8 cellular contexts compared by ENCODE assay signal in the genomic region with DNA sequence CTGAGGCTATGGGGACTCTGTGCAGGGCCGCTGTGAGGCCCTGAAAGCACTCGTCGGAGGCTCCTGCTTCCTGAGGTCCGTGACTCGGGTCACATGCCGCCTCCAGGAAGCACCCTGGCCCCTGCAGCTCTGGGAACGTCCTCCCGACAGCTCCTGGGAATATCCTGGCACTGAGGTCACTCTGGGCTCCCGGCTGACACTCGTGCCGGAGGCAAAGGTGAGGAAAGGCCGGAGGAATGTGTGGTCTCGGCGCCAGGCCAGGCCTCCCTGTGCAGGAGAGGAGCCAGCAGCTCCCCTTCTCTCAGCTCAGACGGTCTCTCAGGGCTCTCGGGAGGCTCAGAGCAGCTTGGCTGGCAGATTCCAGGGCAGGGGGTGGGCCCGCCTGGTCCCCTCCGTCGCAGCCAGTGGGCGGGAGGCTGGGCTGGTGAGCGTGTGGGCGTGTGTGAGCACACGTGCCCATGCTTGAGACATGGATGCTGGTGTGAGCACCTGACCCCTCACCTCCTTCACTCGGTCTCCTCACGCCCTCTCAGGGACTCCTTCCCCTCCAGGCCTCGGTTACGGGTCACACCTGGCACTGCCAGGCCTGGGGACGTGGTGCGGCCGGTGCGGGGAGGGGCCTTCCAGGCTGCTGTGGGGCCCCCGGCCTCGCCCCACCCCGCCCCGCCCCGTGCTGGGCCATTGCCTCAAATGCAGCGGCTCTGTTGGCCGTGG. TPM values are rescaled to one million over a fixed set of nuclear protein-coding genes. Genes with fewer than 3 reads are reported as not detected.
DNase-seq lines count a peak whose midpoint lies in the region; ATAC-seq and TF ChIP-seq lines count a peak whose summit lies in the region.

No MANE protein-coding gene starts in this region.

- 1 to 4% methylated on average over 20 to 36 of the region's 38 CpGs for WGBS in GM23248 (ENCODE audit: low coverage in 1 of 2, low lambda C conversion rate in 2 of 2, missing lambda C conversion rate in 2 of 2), 2 experiments
- WGBS in adrenal gland, 4 donors: 0 to 16% (median 2%) methylated on average over 10 to 38 of the region's 38 CpGs

- H3F3A ChIP-seq in GM23248 (ENCODE audit: insufficient read depth): no peaks in the 10 kb centered on the region

- H3K79me2 ChIP-seq in GM23248 (ENCODE audit: insufficient read depth): no peaks in the 10 kb centered on the region

- intact Hi-C loops in adrenal gland (cut with DNase I) (no loop called here), left cardiac atrium (cut with DNase I) (no loop called here)

- POLR2A ChIA-PET in CD8-positive, alpha-beta memory T cell (lab: Charles Lee): no interaction called here

- CTCF ChIA-PET in CD8-positive, alpha-beta memory T cell (lab: Charles Lee): interaction anchor here (1.2 kb wide), 1 partner anchor 15 kb away, joined by 3 read pairs; no protein-coding TSS in a partner anchor

- no peaks in the 10 kb centered on the region for H4K20me1 ChIP-seq in GM23248 (ENCODE audit: insufficient read depth)

- in situ Hi-C loops in GM23248 (cut with MboI): no loop called here

- H3K27ac Mint-ChIP-seq in CD8-positive, alpha-beta memory T cell: no peak overlapping the region

- H3K36me3 Mint-ChIP-seq in CD8-positive, alpha-beta memory T cell: peaks cover 0 to 2% (median 0%) of the 10 kb centered on the region in 3 donors

- no peaks in the 10 kb centered on the region for H3K9me2 ChIP-seq in GM23248 (ENCODE audit: insufficient read depth)

- no peak for TF ChIP-seq CTCF in adrenal gland (IDR thresholded peaks at IDR 0.05)

- TF ChIP-seq POLR2A in adrenal gland (IDR thresholded peaks at IDR 0.05): no peak

- DNase-seq in CD8-positive, alpha-beta memory T cell: peak in 3 of 5 donors; percentile 28 to 50 (median 37)
- DNase-seq in GM23248 (peak; percentile 93), NCI-H510A treated with DMSO at 0.1 percent for 48 hours (lab: John Stamatoyannopoulos, UW) (peak; percentile 97), adrenal gland (peak; percentile 29 to 73 (median 58)), left cardiac atrium (peak; percentile 52)

- H3K36me3 ChIP-seq in CD8-positive, alpha-beta memory T cell (ENCODE audit: insufficient read depth, low read length): no peaks in the 10 kb centered on the region
- H3K36me3 ChIP-seq in GM23248 (ENCODE audit: low read depth) (no peaks in the 10 kb centered on the region), adrenal gland (replicated peaks in 1 of 2) (no peaks in the 10 kb centered on the region), rectal smooth muscle tissue (ENCODE audit: control insufficient read depth, insufficient read depth, low read length) (no peaks in the 10 kb centered on the region)

- H3K4me1 ChIP-seq in CD8-positive, alpha-beta memory T cell (ENCODE audit: insufficient read depth, low read length): peaks cover 11% of the 10 kb centered on the region
- H3K4me1 ChIP-seq in GM23248 (ENCODE audit: insufficient read depth) (no peaks in the 10 kb centered on the region), adrenal gland (replicated peaks in 1 of 2) (peaks cover 8 to 12% of the 10 kb centered on the region in 2 donors), rectal smooth muscle tissue (ENCODE audit: control insufficient read depth, insufficient read depth, low read length) (no peaks in the 10 kb centered on the region)

- H2AFZ ChIP-seq in GM23248: peak overlapping the region; percentile 40; the same call in 1 of the 2 replicates

- H3K9ac ChIP-seq in GM23248: peak overlapping the region; percentile 62
- H3K9ac ChIP-seq in rectal smooth muscle tissue (ENCODE audit: low read length): no peak overlapping the region

- ATAC-seq in left cardiac atrium (peak; percentile 74 to 76), HG03095 (IDR thresholded peaks at IDR 0.05; ENCODE audit: unreplicated experiment) (no peak), GM21526 (IDR thresholded peaks at IDR 0.05; ENCODE audit: low FRiP score, unreplicated experiment) (no peak)

- H3K27me3 ChIP-seq in CD8-positive, alpha-beta memory T cell (ENCODE audit: insufficient read depth, low read length, poor library complexity, severe bottlenecking): peaks cover 4% of the 10 kb centered on the region
- H3K27me3 ChIP-seq in GM23248 (replicated peaks; ENCODE audit: insufficient read depth): no peaks in the 10 kb centered on the region
- peaks cover 8% of the 10 kb centered on the region for H3K27me3 ChIP-seq in adrenal gland
- H3K27me3 ChIP-seq in rectal smooth muscle tissue (ENCODE audit: control insufficient read depth, insufficient read depth, low read length): peaks cover 6% of the 10 kb centered on the region

- peak overlapping the region; percentile 70 for H3K4me2 ChIP-seq in GM23248 (ENCODE audit: unreplicated experiment)

- H3K9me3 Mint-ChIP-seq in CD8-positive, alpha-beta memory T cell: no peaks in the 10 kb centered on the region

- peaks cover 3% of the 10 kb centered on the region in 2 donors for H3K27me3 Mint-ChIP-seq in CD8-positive, alpha-beta memory T cell

- peaks cover 0 to 8% (median 2%) of the 10 kb centered on the region in 3 donors for H3K4me1 Mint-ChIP-seq in CD8-positive, alpha-beta memory T cell

- peak overlapping the region; percentile 49 for H3K4me3 ChIP-seq in CD8-positive, alpha-beta memory T cell (ENCODE audit: low read length)
- peak overlapping the region; percentile 19 for H3K4me3 ChIP-seq in GM23248
- peak overlapping the region in 1 of 4 donors; percentile 35 for H3K4me3 ChIP-seq in adrenal gland
- H3K4me3 ChIP-seq in rectal smooth muscle tissue (ENCODE audit: low read length): peak overlapping the region; percentile 55

- H3K9me3 ChIP-seq in CD8-positive, alpha-beta memory T cell (ENCODE audit: low read length): no peaks in the 10 kb centered on the region
- H3K9me3 ChIP-seq in GM23248 (ENCODE audit: low read depth): no peaks in the 10 kb centered on the region
- H3K9me3 ChIP-seq in adrenal gland (replicated peaks in 1 of 3): no peaks in the 10 kb centered on the region

- H3K27ac ChIP-seq in CD8-positive, alpha-beta memory T cell (ENCODE audit: low read depth, low read length): peak overlapping the region; percentile 16
- H3K27ac ChIP-seq in GM23248: peak overlapping the region; percentile 45
- no peak overlapping the region for H3K27ac ChIP-seq in adrenal gland
- no peak overlapping the region for H3K27ac ChIP-seq in rectal smooth muscle tissue (ENCODE audit: low read depth, low read length)

- H3K4me3 Mint-ChIP-seq in CD8-positive, alpha-beta memory T cell: peak overlapping the region in 6 of 7 donors; percentile 4 to 75 (median 47)

RNA-seq across cellular contexts. Expression of a gene that starts 5.5 kb away (rescaled TPM):
- not detected for total RNA-seq in CD8-positive, alpha-beta memory T cell
- polyA plus RNA-seq in CD8-positive, alpha-beta memory T cell: not detected
- not detected in 2 replicates for total RNA-seq in GM23248 (2014; rRNA removed; shearing (Covaris generic))
- polyA plus RNA-seq in GM23248 (2016; fragmentation: Nextera tagmentation; extraction: Ambion mirVana): not detected in 2 replicates
- total RNA-seq in adrenal gland: not detected
- under 1 TPM in 1 of 3 donors, not detected in 2; 0.03 TPM for polyA plus RNA-seq in adrenal gland
- total RNA-seq in left cardiac atrium: not detected

RNA-seq across cellular contexts. Expression of a gene that starts 36.3 kb away (rescaled TPM):
- 10 to 100 TPM; 18.7 to 20.8 TPM for total RNA-seq in CD8-positive, alpha-beta memory T cell
- 7.9 TPM for polyA plus RNA-seq in CD8-positive, alpha-beta memory T cell
- total RNA-seq in GM23248 (2014; rRNA removed; shearing (Covaris generic)): 5.2 and 13.1 TPM in 2 replicates
- polyA plus RNA-seq in GM23248 (2016; fragmentation: Nextera tagmentation; extraction: Ambion mirVana) (11.0 and 11.4 TPM in 2 replicates), adrenal gland (10 to 100 TPM in 2 of 3 donors, under 1 TPM in 1; 0.55 to 54.3 (median 25.5) TPM)
- total RNA-seq in adrenal gland (10 to 100 TPM in 5 of 8 donors, 1 to 10 TPM in 3; 5.4 to 17.3 (median 11.3) TPM), left cardiac atrium (1 to 10 TPM; 5.3 to 6.1 TPM)

RNA-seq across cellular contexts. Expression of a gene that starts 59.6 kb away (rescaled TPM):
- 1 to 10 TPM; 7.1 to 8.0 TPM for total RNA-seq in CD8-positive, alpha-beta memory T cell
- polyA plus RNA-seq in CD8-positive, alpha-beta memory T cell: not detected
- total RNA-seq in GM23248 (2014; rRNA removed; shearing (Covaris generic)): 43.2 and 55.1 TPM in 2 replicates
- polyA plus RNA-seq in GM23248 (2016; fragmentation: Nextera tagmentation; extraction: Ambion mirVana) (1.4 and 1.8 TPM in 2 replicates), adrenal gland (10 to 100 TPM in 2 of 3 donors, 1 to 10 TPM in 1; 2.2 to 27.8 (median 10.2) TPM)
- total RNA-seq in adrenal gland (10 to 100 TPM in 6 of 8 donors, 1 to 10 TPM in 2; 6.0 to 20.5 (median 14.0) TPM), left cardiac atrium (10 to 100 TPM; 14.8 to 25.7 TPM)

Comparison
In these comparisons a context has a peak if more than half of its experiments do, and no peak if none do; other contexts are left out.
1. DNase-seq: peak in every context shown above with its lines; median percentile 97 in NCI-H510A treated with DMSO at 0.1 percent for 48 hours; 93 in GM23248; 58 in adrenal gland; 52 in left cardiac atrium; 37 in CD8-positive, alpha-beta memory T cell.
2. H3K27ac ChIP-seq: peak in CD8-positive, alpha-beta memory T cell (single experiment) and GM23248 (single experiment); none in adrenal gland (0 of 5) and rectal smooth muscle tissue (single experiment).
3. ATAC-seq: peak in left cardiac atrium (2 of 2); none in HG03095 (single experiment) and GM21526 (single experiment).